Comparison of ENCODE assay signal across 19 cellular contexts in the genomic region with DNA sequence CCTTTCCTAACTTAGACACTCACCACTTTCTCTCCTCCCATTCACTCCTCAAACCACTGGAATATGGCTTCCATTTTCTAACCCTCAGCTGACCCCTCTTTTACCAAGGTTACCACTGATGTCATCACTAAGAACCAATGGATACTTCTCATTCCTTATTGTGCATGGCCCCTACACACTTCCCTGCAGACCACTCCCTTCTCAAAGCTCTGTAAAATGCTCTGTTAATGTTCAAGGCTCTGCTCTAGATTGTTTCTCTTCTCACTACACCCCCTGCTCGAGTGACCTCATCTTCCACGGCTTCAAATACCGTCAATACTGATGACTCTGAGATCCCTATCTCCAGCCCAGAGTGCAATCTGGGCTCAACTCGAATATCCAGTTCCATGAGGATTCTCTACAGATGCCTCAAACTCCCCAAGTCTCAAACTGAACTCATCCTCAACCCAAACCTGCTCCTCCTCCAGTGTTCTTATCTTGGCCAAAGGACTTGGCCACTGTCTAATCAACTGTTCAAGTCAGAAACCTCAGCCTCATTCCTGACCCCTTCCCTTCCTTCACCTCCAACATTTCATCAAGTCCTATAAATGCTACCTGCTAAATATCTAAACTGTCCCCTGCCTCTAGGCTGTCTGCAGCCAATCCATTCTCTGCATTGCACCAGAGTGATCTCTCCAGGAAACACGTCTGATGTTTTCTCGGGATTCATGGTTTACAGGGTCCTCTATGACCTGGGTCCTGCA. TPM values are rescaled to one million over a fixed set of nuclear protein-coding genes. Genes with fewer than 3 reads are reported as not detected.
DNase-seq lines count a peak whose midpoint lies in the region; ATAC-seq and FAIRE-seq lines count a peak whose summit lies in the region.
"Had no signal": no experiment of that assay in that cellular context is flagged by ENCODE, and none has a peak within 500 bp of the region (broad histone marks: within the 10 kb centered on the region; RNA-seq: fewer than 3 reads in every experiment).

No MANE protein-coding gene starts in this region.

- no peaks in the 10 kb centered on the region for H3K4me1 Mint-ChIP-seq in T-helper 2 cell treated with Interferon-gamma antibody and Interleukin-4, amounts not matched to agents 5 μg/mL and 100 μg/mL, for 36 hours (ENCODE audit: low read depth)
- H3K4me1 Mint-ChIP-seq: central memory CD8-positive, alpha-beta T cell; T-cell had no signal

- H3K9me3 Mint-ChIP-seq in T-helper 2 cell treated with Interferon-gamma antibody and Interleukin-4, amounts not matched to agents 5 μg/mL and 100 μg/mL, for 36 hours, result no peaks in the 10 kb centered on the region
- H3K9me3 Mint-ChIP-seq: activated T-helper 1 cell treated with anti-CD3 and anti-CD28 coated beads, Interleukin-12 subunit alpha, Interleukin-12 subunit beta, Interleukin-2, Interleukin-4 antibody, amounts not matched to agents 30 ng/mL and 10 ng/mL and 1 ng/mL, durations not matched to agents 14 hours and 24 hours and 36 hours; central memory CD8-positive, alpha-beta T cell; endodermal cell; T-cell had no signal

- FAIRE-seq in HTR-8/SVneo (lab: Jason Lieb, UNC), result no peak

- H3K36me3 Mint-ChIP-seq in T-helper 2 cell treated with Interferon-gamma antibody and Interleukin-4, amounts not matched to agents 5 μg/mL and 100 μg/mL, for 36 hours (ENCODE audit: low read depth), result no peaks in the 10 kb centered on the region
- H3K36me3 Mint-ChIP-seq: T-cell had no signal

- peak; percentile 50 for DNase-seq in AG20443 (ENCODE audit: low spot score)
- peak; percentile 23 for DNase-seq in HTR-8/SVneo (ENCODE audit: insufficient read length, low spot score)
- peak; percentile 66 for DNase-seq in amniotic epithelial cell (ENCODE audit: low read depth)
- peak; percentile 92 for DNase-seq in islet precursor cell
- no peak for DNase-seq in T-helper 2 cell treated with Interferon-gamma antibody and Interleukin-4, amounts not matched to agents 5 μg/mL and 100 μg/mL, for 36 hours (ENCODE audit: low spot score)
- no peak for DNase-seq in SK-N-DZ (ENCODE audit: low spot score)
- DNase-seq: activated CD4-positive, CD25-positive, alpha-beta regulatory T cell; activated CD8-positive, alpha-beta memory T cell treated with anti-CD3 and anti-CD28 coated beads for 24 hours; endodermal cell; H7; NCI-H187 treated with DMSO at 0.1 percent for 48 hours; RPMI8226; stomach; T-cell had no signal

- ATAC-seq in GM21737 (IDR thresholded peaks at IDR 0.05; ENCODE audit: unreplicated experiment) (no peak), HG03135 (IDR thresholded peaks at IDR 0.05; ENCODE audit: unreplicated experiment) (no peak)
- ATAC-seq: T-cell had no signal

- no peak overlapping the region for H3K27ac Mint-ChIP-seq in T-helper 2 cell treated with Interferon-gamma antibody and Interleukin-4, amounts not matched to agents 5 μg/mL and 100 μg/mL, for 36 hours
- H3K27ac Mint-ChIP-seq: activated T-helper 1 cell treated with anti-CD3 and anti-CD28 coated beads, Interleukin-12 subunit alpha, Interleukin-12 subunit beta, Interleukin-2, Interleukin-4 antibody, amounts not matched to agents 30 ng/mL and 10 ng/mL and 1 ng/mL, durations not matched to agents 14 hours and 24 hours and 36 hours; endodermal cell; T-cell had no signal

- peaks cover 14% of the 10 kb centered on the region for H3K27me3 Mint-ChIP-seq in T-helper 2 cell treated with Interferon-gamma antibody and Interleukin-4, amounts not matched to agents 5 μg/mL and 100 μg/mL, for 36 hours (ENCODE audit: low read depth)

- H3K4me3 Mint-ChIP-seq in T-helper 2 cell treated with Interferon-gamma antibody and Interleukin-4, amounts not matched to agents 5 μg/mL and 100 μg/mL, for 36 hours, result no peak overlapping the region
- H3K4me3 Mint-ChIP-seq: activated T-helper 1 cell treated with anti-CD3 and anti-CD28 coated beads, Interleukin-12 subunit alpha, Interleukin-12 subunit beta, Interleukin-2, Interleukin-4 antibody, amounts not matched to agents 30 ng/mL and 10 ng/mL and 1 ng/mL, durations not matched to agents 14 hours and 24 hours and 36 hours; central memory CD8-positive, alpha-beta T cell; endodermal cell; T-cell had no signal

RNA-seq across cellular contexts. Expression of gene BMP8B, which starts 41.3 kb away (rescaled TPM):
- 0.08 and 0.31 TPM in 2 replicates for polyA plus RNA-seq in SK-N-DZ (2014; cell fraction: cytosol; rRNA removed)
- polyA plus RNA-seq in SK-N-DZ (2014; cell fraction: nucleus; rRNA removed), result 0.03 and 0.06 TPM in 2 replicates

RNA-seq across cellular contexts. Expression of gene TRIT1, which starts 53.3 kb away (rescaled TPM):
- polyA plus RNA-seq in SK-N-DZ (2014; cell fraction: cytosol; rRNA removed), result 29.1 and 30.9 TPM in 2 replicates
- 49.7 and 54.8 TPM in 2 replicates for polyA plus RNA-seq in SK-N-DZ (2014; cell fraction: nucleus; rRNA removed)

RNA-seq across cellular contexts. Expression of gene OXCT2, which starts 58.8 kb away (rescaled TPM):
- 0.07 and 0.52 TPM in 2 replicates for polyA plus RNA-seq in SK-N-DZ (2014; cell fraction: cytosol; rRNA removed)
- polyA plus RNA-seq in SK-N-DZ (2014; cell fraction: nucleus; rRNA removed), result 0.32 TPM in 1 of 2 replicates, not detected in the other
- polyA plus RNA-seq: neural cell had no signal

Comparison
In these comparisons a context has a peak if more than half of its experiments do, and no peak if none do; other contexts are left out.
1. DNase-seq: peak in AG20443 (single experiment), HTR-8/SVneo (single experiment), amniotic epithelial cell (single experiment) and islet precursor cell (single experiment); none in T-helper 2 cell treated with Interferon-gamma antibody and Interleukin-4, amounts not matched to agents 5 μg/mL and 100 μg/mL, for 36 hours (single experiment) and SK-N-DZ (single experiment).